In the genomic region with DNA sequence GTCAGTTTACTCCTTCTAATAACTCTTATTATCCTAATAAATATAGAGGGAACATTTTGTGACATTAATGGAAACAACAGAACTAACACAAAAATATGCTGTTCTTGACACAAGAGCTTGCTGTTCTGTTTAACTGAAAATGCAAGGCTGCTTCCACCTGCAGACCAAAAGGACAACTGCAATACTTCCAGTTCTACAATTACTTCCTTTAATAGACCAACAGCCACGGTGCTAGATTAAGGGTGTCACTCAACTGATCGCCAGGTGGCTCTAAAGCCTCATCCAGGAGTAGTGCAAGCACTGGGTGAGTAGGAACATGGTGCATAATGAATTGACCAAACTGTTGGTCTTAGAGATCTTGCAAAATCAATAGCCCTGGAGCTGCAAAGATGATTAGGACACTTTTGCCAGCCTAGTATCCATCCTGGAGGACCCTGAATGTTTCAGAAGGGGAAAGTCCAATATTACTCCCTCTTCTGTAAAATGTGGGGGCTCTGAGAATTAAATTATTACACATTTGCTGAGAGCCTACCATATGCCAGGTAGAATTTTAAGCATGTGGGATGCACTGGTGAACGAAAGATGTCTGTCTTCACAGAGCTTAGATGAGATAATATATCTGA, we compare ENCODE assay signal across 8 cellular contexts. TPM values are rescaled to one million over a fixed set of nuclear protein-coding genes. Genes with fewer than 3 reads are reported as not detected.
A peak's percentile ranks its signal among the peaks of the same experiment; 100 is the strongest.
DNase-seq lines count a peak whose midpoint lies in the region; ATAC-seq and TF ChIP-seq lines count a peak whose summit lies in the region.

No MANE protein-coding gene starts in this region.

- no peaks in the 10 kb centered on the region for H4K20me1 ChIP-seq in osteoblast (ENCODE audit: insufficient read depth, low read length)

- no peaks in the 10 kb centered on the region for H3K9me3 Mint-ChIP-seq in type B pancreatic cell

- H2AFZ ChIP-seq in osteoblast (ENCODE audit: low read length): no peak overlapping the region

- no peaks in the 10 kb centered on the region for H3K79me2 ChIP-seq in osteoblast (ENCODE audit: insufficient read depth, low read length)

- H3K4me1 ChIP-seq in osteoblast (ENCODE audit: insufficient read depth, low read length): peaks cover 50% of the 10 kb centered on the region

- no peaks in the 10 kb centered on the region for H3K27me3 ChIP-seq in osteoblast (ENCODE audit: insufficient read depth, low read length)

- H3K4me3 Mint-ChIP-seq in type B pancreatic cell: no peak overlapping the region

- H3K4me2 ChIP-seq in osteoblast (ENCODE audit: insufficient read depth, low read length): no peak overlapping the region

- no peaks in the 10 kb centered on the region for H3K36me3 Mint-ChIP-seq in type B pancreatic cell

- ATAC-seq in GM19452 (IDR thresholded peaks at IDR 0.05; ENCODE audit: unreplicated experiment) (peak; percentile 87), HG03457 (IDR thresholded peaks at IDR 0.05; ENCODE audit: unreplicated experiment) (peak; percentile 73), GM19455 (IDR thresholded peaks at IDR 0.05; ENCODE audit: unreplicated experiment) (no peak)

- no peak overlapping the region for H3K27ac Mint-ChIP-seq in type B pancreatic cell

- H3K4me1 Mint-ChIP-seq in type B pancreatic cell (ENCODE audit: unreplicated experiment): peaks cover 5% of the 10 kb centered on the region

- no peak overlapping the region for H3K4me3 ChIP-seq in epithelial cell of esophagus (ENCODE audit: low read length)
- no peak overlapping the region for H3K4me3 ChIP-seq in osteoblast (ENCODE audit: insufficient read depth, low read length)

- no peaks in the 10 kb centered on the region for H3K36me3 ChIP-seq in osteoblast (ENCODE audit: insufficient read depth, low read length)

- DNase-seq in Daoy (ENCODE audit: low read depth) (peak; percentile 71), OCI-M1 (lab: John Stamatoyannopoulos, UW) (peak; percentile 86), epithelial cell of esophagus (ENCODE audit: low read depth) (peak; percentile 93), osteoblast (ENCODE audit: insufficient read length, low spot score, missing footprints) (no peak), type B pancreatic cell (ENCODE audit: extremely low spot score, unreplicated experiment) (no peak)

- TF ChIP-seq CTCF in epithelial cell of esophagus (IDR thresholded peaks at IDR 0.05; ENCODE audit: insufficient read depth, low read depth, low read length, missing control alignments): peak; percentile 89
- TF ChIP-seq CTCF in osteoblast (IDR thresholded peaks at IDR 0.05; ENCODE audit: extremely low read depth, low read depth, low read length): peak; percentile 50
- TF ChIP-seq CTCF in type B pancreatic cell (conservative IDR thresholded peaks at IDR 0.05): no peak

- H3K27me3 Mint-ChIP-seq in type B pancreatic cell: no peaks in the 10 kb centered on the region

- H3K27ac ChIP-seq in osteoblast (ENCODE audit: low read depth, low read length): peak overlapping the region; percentile 90

- no peaks in the 10 kb centered on the region for H3K9me3 ChIP-seq in osteoblast (ENCODE audit: low read depth, low read length)

RNA-seq across cellular contexts. Expression of a gene that starts 3.6 kb away (rescaled TPM):
- total RNA-seq in Daoy (2014; rRNA removed; shearing (Covaris generic)): 0.21 and 0.74 TPM in 2 replicates
- total RNA-seq in osteoblast (under 0.01 TPM in 1 of 2 replicates, not detected in the other), type B pancreatic cell (ENCODE audit: low replicate concordance) (0.10 TPM in 1 of 2 replicates, not detected in the other)

Comparison
In these comparisons a context has a peak if more than half of its experiments do, and no peak if none do; other contexts are left out.
1. DNase-seq: peak in Daoy (single experiment), OCI-M1 (single experiment) and epithelial cell of esophagus (single experiment); none in osteoblast (single experiment) and type B pancreatic cell (single experiment).